Comparison of ENCODE assay signal across 17 cellular contexts in the genomic region with DNA sequence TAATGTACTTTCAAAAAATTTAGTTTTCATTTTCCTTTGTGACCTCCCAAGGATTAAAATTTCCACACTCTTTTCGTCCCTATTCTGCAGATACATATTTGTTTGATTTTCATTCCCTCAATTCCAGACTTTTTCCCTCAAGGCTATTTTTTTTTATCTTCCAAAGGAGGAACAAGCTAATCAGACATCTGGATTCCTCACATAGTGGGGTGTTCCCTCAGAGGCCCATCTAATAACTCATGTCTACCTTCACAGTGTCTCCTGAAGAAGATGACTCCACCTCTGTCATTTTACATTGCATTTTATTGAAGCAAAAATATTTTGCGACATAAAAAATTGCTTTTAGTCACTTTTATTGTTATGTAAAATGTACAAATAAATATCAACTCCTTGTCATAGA.
"Had no signal": no experiment of that assay in that cellular context is flagged by ENCODE, and none has a peak within 500 bp of the region (broad histone marks: within the 10 kb centered on the region; RNA-seq: fewer than 3 reads in every experiment).

No MANE protein-coding gene starts in this region.

- DNase-seq: activated CD4-positive, alpha-beta T cell treated with anti-CD3 and anti-CD28 coated beads for 1 hour; activated gamma-delta T cell treated with Interleukin-2 at 50 U/mL for 16 hours; adrenal gland; dermis blood vessel endothelial cell; effector memory CD4-positive, alpha-beta T cell; esophagus squamous epithelium; mesendoderm; natural killer cell; occipital lobe; retina; stimulated activated CD4-positive, alpha-beta T cell treated with anti-CD3 and anti-CD28 coated beads, Interleukin-12 subunit alpha, Interleukin-12 subunit beta, amount 100 ng/mL, for 4 hours; stimulated activated CD4-positive, alpha-beta T cell treated with anti-CD3 and anti-CD28 coated beads, Interleukin-2, amount 100 ng/mL, for 24 hours; stimulated activated naive CD4-positive, alpha-beta T cell treated with Interleukin-2 at 50 U/mL for 16 hours; tibial artery; WERI-Rb-1 had no signal

- H3K9me3 ChIP-seq: adrenal gland, esophagus squamous epithelium, tibial artery had no signal

- H3K4me1 ChIP-seq: adrenal gland, esophagus squamous epithelium had no signal

- ATAC-seq: activated naive CD4-positive, alpha-beta T cell treated with anti-CD3 and anti-CD28 coated beads, Interleukin-2, amount 50 U/mL, for 72 hours; natural killer cell had no signal

- H3K4me3 ChIP-seq: adrenal gland, cardiac muscle cell, esophagus squamous epithelium, tibial artery had no signal

- H3K36me3 ChIP-seq: adrenal gland, cardiac muscle cell, esophagus squamous epithelium, tibial artery, WERI-Rb-1 had no signal

- H3K27me3 ChIP-seq: adrenal gland, cardiac muscle cell, esophagus squamous epithelium, tibial artery had no signal

- H3K27ac ChIP-seq: adrenal gland, cardiac muscle cell, esophagus squamous epithelium, tibial artery, WERI-Rb-1 had no signal
